Comparison of ENCODE assay signal across 8 cellular contexts in the genomic region with DNA sequence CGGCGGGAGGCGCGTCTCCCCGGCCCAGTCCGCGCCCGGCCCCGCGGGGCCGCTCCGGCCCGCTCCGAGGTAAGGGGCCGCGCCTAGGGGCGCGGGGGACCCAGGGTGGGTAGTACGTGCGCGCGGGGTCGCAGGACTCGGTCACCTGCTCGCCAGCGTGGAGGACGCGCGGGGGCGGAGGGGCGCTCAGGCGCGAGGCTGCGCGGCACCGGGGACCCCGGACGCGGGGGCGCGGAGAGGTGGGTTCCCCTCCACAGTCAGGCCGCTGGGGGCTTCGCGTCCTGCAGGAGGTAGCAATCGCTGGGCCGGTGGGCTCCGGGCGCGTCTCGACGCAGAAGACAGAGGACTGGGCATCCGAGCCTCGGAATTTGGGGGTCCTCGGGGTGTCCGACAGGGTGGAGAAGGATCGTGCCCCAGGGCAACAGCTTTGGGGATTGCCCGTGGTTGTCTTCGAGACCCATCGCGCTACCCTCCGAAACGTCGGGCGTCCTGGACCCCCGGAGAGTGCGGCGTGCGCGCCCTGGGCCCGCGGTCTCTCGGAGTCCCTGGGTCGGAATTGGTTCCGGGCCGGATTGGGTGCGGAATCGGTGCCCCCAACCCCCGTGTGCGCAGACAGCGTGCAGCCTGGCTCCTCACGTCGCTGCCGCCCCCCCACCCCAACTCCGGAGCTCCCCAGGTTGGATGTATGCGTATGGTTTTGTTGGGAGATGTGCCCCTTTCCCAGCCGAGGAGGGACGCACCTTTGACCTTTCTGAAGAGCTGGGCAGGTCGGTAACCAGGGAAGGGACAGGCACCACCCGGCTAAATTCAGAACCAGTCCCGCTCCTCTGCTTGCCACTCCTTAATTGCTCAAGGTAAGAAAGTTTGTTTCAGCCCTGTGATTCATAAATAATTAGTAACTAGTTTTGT. TPM values are rescaled to one million over a fixed set of nuclear protein-coding genes. Genes with fewer than 3 reads are reported as not detected.
A peak's percentile ranks its signal among the peaks of the same experiment; 100 is the strongest.
DNase-seq lines count a peak whose midpoint lies in the region; ATAC-seq and TF ChIP-seq lines count a peak whose summit lies in the region.

No MANE protein-coding gene starts in this region.

- no peak overlapping the region for H4K8ac ChIP-seq in trophoblast cell (ENCODE audit: low read depth, low read length)

- peak overlapping the region; percentile 96 for H3K4me2 ChIP-seq in trophoblast cell (ENCODE audit: low read length)

- peak overlapping the region; percentile 1 for H3K4me3 Mint-ChIP-seq in activated CD4-positive, alpha-beta memory T cell treated with anti-CD3 and anti-CD28 coated beads, Interleukin-2, amount 10 ng/mL, durations not matched to agents 7 days and 5 days

- peaks cover 11 to 13% of the 10 kb centered on the region in 2 experiments for H3K4me1 ChIP-seq in trophoblast cell (ENCODE audit: control insufficient read depth in 1 of 2, insufficient read depth in 2 of 2, low read length in 2 of 2)

- H3K9me3 Mint-ChIP-seq in activated CD4-positive, alpha-beta memory T cell treated with anti-CD3 and anti-CD28 coated beads, Interleukin-2, amount 10 ng/mL, durations not matched to agents 7 days and 5 days: no peaks in the 10 kb centered on the region

- peaks cover 2% of the 10 kb centered on the region for H3K79me2 ChIP-seq in trophoblast cell (ENCODE audit: control insufficient read depth, insufficient read depth, low read length, poor library complexity)

- H3K4ac ChIP-seq in trophoblast cell (ENCODE audit: low read depth, low read length): no peak overlapping the region

- POLR2A ChIA-PET in activated CD4-positive, alpha-beta memory T cell treated with anti-CD3 and anti-CD28 coated beads, Interleukin-2, amount 10 ng/mL, durations not matched to agents 7 days and 5 days (lab: Charles Lee): no interaction called here

- H4K91ac ChIP-seq in trophoblast cell (ENCODE audit: low read depth, low read length): no peak overlapping the region

- H3K23ac ChIP-seq in trophoblast cell (ENCODE audit: low read length): no peak overlapping the region

- H2AK5ac ChIP-seq in trophoblast cell (ENCODE audit: low read length): no peak overlapping the region

- peak overlapping the region; percentile 10 for H2AFZ ChIP-seq in trophoblast cell (ENCODE audit: insufficient read depth, low read length, poor library complexity)

- WGBS in trophoblast cell (ENCODE audit: extremely low coverage, insufficient coverage, insufficient read length): no CpG with 5 or more reads among the region's 90 CpGs

- no peak overlapping the region for H3K27ac ChIP-seq in trophoblast cell (ENCODE audit: low read depth, low read length)

- CTCF ChIA-PET in activated CD4-positive, alpha-beta memory T cell treated with anti-CD3 and anti-CD28 coated beads, Interleukin-2, amount 10 ng/mL, durations not matched to agents 7 days and 5 days (lab: Charles Lee): no interaction called here

- H3K79me1 ChIP-seq in trophoblast cell (ENCODE audit: low read length): peaks cover 2% of the 10 kb centered on the region

- peaks cover 1% of the 10 kb centered on the region for H3K9me3 ChIP-seq in trophoblast cell (ENCODE audit: insufficient read depth, low read depth, low read length)

- H2BK120ac ChIP-seq in trophoblast cell (ENCODE audit: insufficient read depth, low read length, poor library complexity): no peak overlapping the region

- peak overlapping the region; percentile 39 for H3K18ac ChIP-seq in trophoblast cell (ENCODE audit: low read length)

- no peak overlapping the region for H2BK12ac ChIP-seq in trophoblast cell (ENCODE audit: low read length)

- ATAC-seq in HG03139 (IDR thresholded peaks at IDR 0.05; ENCODE audit: unreplicated experiment): no peak
- no peak for ATAC-seq in GM18858 (IDR thresholded peaks at IDR 0.05; ENCODE audit: unreplicated experiment)

- no peak overlapping the region for H3K27ac Mint-ChIP-seq in activated CD4-positive, alpha-beta memory T cell treated with anti-CD3 and anti-CD28 coated beads, Interleukin-2, amount 10 ng/mL, durations not matched to agents 7 days and 5 days

- H3K14ac ChIP-seq in trophoblast cell (ENCODE audit: low read length): no peak overlapping the region

- no peak for TF ChIP-seq CTCF in fibroblast of the aortic adventitia (IDR thresholded peaks at IDR 0.05; ENCODE audit: insufficient read depth, low read length)

- H3K9ac ChIP-seq in trophoblast cell (ENCODE audit: low read length): no peak overlapping the region

- H3K4me1 Mint-ChIP-seq in activated CD4-positive, alpha-beta memory T cell treated with anti-CD3 and anti-CD28 coated beads, Interleukin-2, amount 10 ng/mL, durations not matched to agents 7 days and 5 days: peaks cover 8% of the 10 kb centered on the region

- no peak overlapping the region for H4K12ac ChIP-seq in trophoblast cell (ENCODE audit: low read depth, low read length)

- DNase-seq in Daoy (ENCODE audit: low read depth) (peak; percentile 18), fibroblast of the aortic adventitia (ENCODE audit: low read depth) (no peak), trophoblast cell (peak in 1 of 2 donors; percentile 14), NCI-H1105 (lab: John Stamatoyannopoulos, UW) (no peak), NCI-H2081 treated with DMSO at 0.1 percent for 48 hours (lab: John Stamatoyannopoulos, UW) (no peak)
- DNase-seq in activated CD4-positive, alpha-beta memory T cell treated with anti-CD3 and anti-CD28 coated beads, Interleukin-2, amount 10 ng/mL, durations not matched to agents 7 days and 5 days: no peak

- H3K36me3 ChIP-seq in trophoblast cell (ENCODE audit: control insufficient read depth in 1 of 2, insufficient read depth in 2 of 2, low read length in 2 of 2): no peaks in the 10 kb centered on the region

- H3K27me3 Mint-ChIP-seq in activated CD4-positive, alpha-beta memory T cell treated with anti-CD3 and anti-CD28 coated beads, Interleukin-2, amount 10 ng/mL, durations not matched to agents 7 days and 5 days: peaks cover 56% of the 10 kb centered on the region

- H3K36me3 Mint-ChIP-seq in activated CD4-positive, alpha-beta memory T cell treated with anti-CD3 and anti-CD28 coated beads, Interleukin-2, amount 10 ng/mL, durations not matched to agents 7 days and 5 days (ENCODE audit: low read depth): no peaks in the 10 kb centered on the region

- H2BK5ac ChIP-seq in trophoblast cell (ENCODE audit: low read depth, low read length, poor library complexity): no peak overlapping the region

- H3K27me3 ChIP-seq in trophoblast cell (ENCODE audit: insufficient read depth, low read length): peaks cover 21% of the 10 kb centered on the region

- H3K4me3 ChIP-seq in fibroblast of the aortic adventitia (ENCODE audit: low read depth, low read length): peak overlapping the region; percentile 86
- peak overlapping the region; percentile 63 for H3K4me3 ChIP-seq in trophoblast cell (ENCODE audit: low read depth, low read length)

RNA-seq across cellular contexts. Expression of a gene that starts 0.7 kb away (rescaled TPM):
- total RNA-seq in Daoy (2014; rRNA removed; shearing (Covaris generic)): 11.4 and 14.8 TPM in 2 replicates
- 1 to 10 TPM in 1 of 2 experiments, under 1 TPM in 1; 0.55 to 1.4 TPM for total RNA-seq in activated CD4-positive, alpha-beta memory T cell treated with anti-CD3 and anti-CD28 coated beads, Interleukin-2, amount 10 ng/mL, durations not matched to agents 7 days and 5 days
- total RNA-seq in fibroblast of the aortic adventitia (ENCODE audit: low replicate concordance): 5.4 and 24.3 TPM in 2 replicates
- polyA plus RNA-seq in trophoblast cell (2013): 4.8 and 5.4 TPM in 2 replicates
